In the genomic region with DNA sequence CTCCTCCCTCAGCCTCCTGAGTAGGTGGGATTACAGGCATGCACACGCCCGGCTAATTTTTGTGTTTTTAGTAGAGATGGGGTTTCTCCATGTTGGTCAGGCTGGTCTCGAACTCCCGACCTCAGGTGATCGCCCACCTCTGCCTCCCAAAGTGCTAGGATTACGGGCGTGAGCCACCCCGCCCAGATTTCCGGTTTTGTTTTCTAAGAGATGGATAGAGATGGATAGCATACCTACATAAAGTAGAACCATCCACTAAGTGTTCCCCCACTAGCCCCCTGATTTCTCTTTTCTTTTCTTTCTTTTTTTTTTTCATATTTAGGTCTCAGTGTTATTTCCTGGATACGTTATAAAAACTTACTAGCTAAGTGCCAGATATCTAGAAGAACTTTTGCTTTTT, we compare ENCODE assay signal across 8 cellular contexts. TPM values are rescaled to one million over a fixed set of nuclear protein-coding genes. Genes with fewer than 3 reads are reported as not detected.
A peak's percentile ranks its signal among the peaks of the same experiment; 100 is the strongest.
DNase-seq lines count a peak whose midpoint lies in the region; ATAC-seq, FAIRE-seq and TF ChIP-seq lines count a peak whose summit lies in the region.

No MANE protein-coding gene starts in this region.

- peak overlapping the region; percentile 97 for H3K4me2 ChIP-seq in K562 (ENCODE audit: insufficient read depth, low read length)

- no peak for TF ChIP-seq CTCF in right atrium auricular region (IDR thresholded peaks at IDR 0.05)
- no peak for TF ChIP-seq CTCF in K562 (IDR thresholded peaks at IDR 0.05 in 2 of 3, conservative IDR thresholded peaks at IDR 0.05 in 1 of 3; ENCODE audit: insufficient read depth in 2 of 3, low read depth in 1 of 3, low read length in 3 of 3)

- H3K36me3 ChIP-seq in right atrium auricular region, result no peaks in the 10 kb centered on the region
- H3K36me3 ChIP-seq in K562 (ENCODE audit: control insufficient read depth, insufficient read depth, low read length), result peaks cover 22% of the 10 kb centered on the region; the same call in 1 of the 3 replicates

- H4K20me1 ChIP-seq in K562 (replicated peaks; ENCODE audit: control insufficient read depth, insufficient read depth, low read length), result peaks cover 44% of the 10 kb centered on the region

- intact Hi-C loops in Right ventricle myocardium superior (cut with DNase I) (loop anchor here (2.0 kb wide), 1 partner anchor 37 kb away; no protein-coding TSS in a partner anchor), K562 (cut with micrococcal nuclease) (loop anchor here (5.0 to 10.0 kb wide), 2 partner anchors 166 to 211 kb away; no protein-coding TSS in a partner anchor)

- peak overlapping the region; percentile 53 to 84 for H3K9ac ChIP-seq in K562 (ENCODE audit: insufficient read depth in 1 of 2, low read depth in 2 of 2, low read length in 2 of 2)

- H3K9me3 ChIP-seq in right atrium auricular region (no peaks in the 10 kb centered on the region), K562 (replicated peaks; ENCODE audit: control insufficient read depth, insufficient read depth, low read depth, low read length) (no peaks in the 10 kb centered on the region), mononuclear cell (ENCODE audit: low read depth, low read length) (no peaks in the 10 kb centered on the region)

- H3K9me1 ChIP-seq in K562 (ENCODE audit: control insufficient read depth, insufficient read depth, low read length), result no peaks in the 10 kb centered on the region

- no peak for TF ChIP-seq EP300 in K562 (IDR thresholded peaks at IDR 0.05; ENCODE audit: low read length)

- FAIRE-seq in K562 (lab: Jason Lieb, UNC), result no peak

- POLR2A ChIA-PET in K562 (lab: Yijun Ruan, JAX), result interaction anchor here (0.6 to 5.3 kb wide), 8 partner anchors 10 to 446 kb away, joined by 3 to 48 read pairs (median 4); no protein-coding TSS in a partner anchor

- H3K79me2 ChIP-seq in K562 (ENCODE audit: control insufficient read depth, insufficient read depth, low read length), result peaks cover 76% of the 10 kb centered on the region

- BruUV-seq in K562 (replicated peaks; lab: Mats Ljungman, UMichigan), result no TSS peak

- TF ChIP-seq RAD21 in K562 (CRISPR knock-in tag; conservative IDR thresholded peaks at IDR 0.05 in 1 of 2, IDR thresholded peaks at IDR 0.05 in 1 of 2), result no peak

- CTCF ChIA-PET in K562 (lab: Yijun Ruan, JAX; ENCODE audit: low intra/inter-chr PET ratio), result no interaction called here

- H3K27me3 ChIP-seq in right atrium auricular region (no peaks in the 10 kb centered on the region), K562 (ENCODE audit: control insufficient read depth in 2 of 2, insufficient read depth in 2 of 2, low read length in 2 of 2) (no peaks in the 10 kb centered on the region), mononuclear cell (ENCODE audit: insufficient read depth, low read length) (no peaks in the 10 kb centered on the region)

- no peak for ATAC-seq in Right ventricle myocardium superior (ENCODE audit: poor library complexity)
- ATAC-seq in K562, result no peak
- ATAC-seq in GM21825 (IDR thresholded peaks at IDR 0.05; ENCODE audit: unreplicated experiment), result no peak
- no peak for ATAC-seq in HG03159 (IDR thresholded peaks at IDR 0.05; ENCODE audit: unreplicated experiment)

- DNase-seq in right atrium auricular region (ENCODE audit: low spot score) (no peak), Right ventricle myocardium superior (no peak), K562 (ENCODE audit: extremely low read depth in 1 of 4, low spot score in 3 of 4) (peak in 1 of 4 experiments; percentile 40), NCI-H526 (lab: John Stamatoyannopoulos, UW) (no peak), amniotic stem cell (lab: John Stamatoyannopoulos, UW) (no peak)

- H3K27ac ChIP-seq in right atrium auricular region (peak overlapping the region; percentile 98 to 99), K562 (ENCODE audit: extremely low read depth, low read depth, low read length) (peak overlapping the region; percentile 92; the same call in 1 of the 3 replicates)

- no peak overlapping the region for H2AFZ ChIP-seq in K562 (ENCODE audit: low read depth, low read length)

- H3K4me3 ChIP-seq in right atrium auricular region (peak overlapping the region; percentile 74 to 89), K562 (peak overlapping the region; percentile 93), mononuclear cell (ENCODE audit: low read length) (peak overlapping the region; percentile 92)

- in situ Hi-C loops in K562 (cut with MboI), result no loop called here

- no peak for TF ChIP-seq POLR2A in K562 (conservative IDR thresholded peaks at IDR 0.05)

- 4% methylated on average over 10 of the region's 10 CpGs for WGBS in K562 (ENCODE audit: insufficient coverage, low coverage, missing lambda C conversion rate)

- peaks cover 0 to 53% of the 10 kb centered on the region in 2 donors for H3K4me1 ChIP-seq in right atrium auricular region
- H3K4me1 ChIP-seq in K562 (replicated peaks in 1 of 2; ENCODE audit: control insufficient read depth in 2 of 2, insufficient read depth in 2 of 2, low read length in 2 of 2), result peaks cover 17 to 25% of the 10 kb centered on the region in 2 experiments
- peaks cover 58% of the 10 kb centered on the region for H3K4me1 ChIP-seq in mononuclear cell (ENCODE audit: insufficient read depth, low read length)

TF ChIP-seq in K562, 482 proteins besides CTCF, POLR2A, EP300 and RAD21 (continues in another document):
- no peak for TF ChIP-seq KHSRP (IDR thresholded peaks at IDR 0.05)
- TF ChIP-seq, protein P1, sequence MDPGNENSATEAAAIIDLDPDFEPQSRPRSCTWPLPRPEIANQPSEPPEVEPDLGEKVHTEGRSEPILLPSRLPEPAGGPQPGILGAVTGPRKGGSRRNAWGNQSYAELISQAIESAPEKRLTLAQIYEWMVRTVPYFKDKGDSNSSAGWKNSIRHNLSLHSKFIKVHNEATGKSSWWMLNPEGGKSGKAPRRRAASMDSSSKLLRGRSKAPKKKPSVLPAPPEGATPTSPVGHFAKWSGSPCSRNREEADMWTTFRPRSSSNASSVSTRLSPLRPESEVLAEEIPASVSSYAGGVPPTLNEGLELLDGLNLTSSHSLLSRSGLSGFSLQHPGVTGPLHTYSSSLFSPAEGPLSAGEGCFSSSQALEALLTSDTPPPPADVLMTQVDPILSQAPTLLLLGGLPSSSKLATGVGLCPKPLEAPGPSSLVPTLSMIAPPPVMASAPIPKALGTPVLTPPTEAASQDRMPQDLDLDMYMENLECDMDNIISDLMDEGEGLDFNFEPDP (CRISPR knock-in tag; IDR thresholded peaks at IDR 0.05), result no peak

RNA-seq across cellular contexts. Expression of a gene that starts 2.0 kb away (rescaled TPM):
- 10 to 100 TPM; 38.0 to 44.7 TPM for total RNA-seq in right atrium auricular region
- total RNA-seq in Right ventricle myocardium superior, result 47.1 TPM
- 209 and 630 TPM in 2 replicates for total RNA-seq in K562 (2011; cell fraction: chromatin; rRNA removed; ENCODE audit: low replicate concordance)
- total RNA-seq in K562 (2011; cell fraction: nucleolus; rRNA removed), result 107 and 151 TPM in 2 replicates
- total RNA-seq in K562 (2011; cell fraction: nucleoplasm; rRNA removed), result 261 and 301 TPM in 2 replicates
- 51.1 and 51.8 TPM in 2 replicates for total RNA-seq in K562 (2014; rRNA removed)
- 91.0 and 106 TPM in 2 replicates for total RNA-seq in K562 (2014; rRNA removed; fragmentation: Illumina TruSeq; extraction: Trizol)
- 68.1 and 75.0 TPM in 2 replicates for total RNA-seq in K562 (2015; rRNA removed; fragmentation: Illumina TruSeq; extraction: Trizol)
- 91.7 and 100 TPM in 2 replicates for total RNA-seq in K562 (2021)
- 164 and 229 TPM in 2 replicates for polyA plus RNA-seq in K562 (2011; rRNA removed)
- 131 and 284 TPM in 2 replicates for polyA plus RNA-seq in K562 (2011; cell fraction: cytosol; rRNA removed)
- polyA plus RNA-seq in K562 (2011; cell fraction: nucleus; rRNA removed), result 372 and 557 TPM in 2 replicates
- 64.3 and 80.1 TPM in 2 replicates for polyA plus RNA-seq in K562 (2012)
- polyA plus RNA-seq in K562 (2014; fragmentation: Illumina TruSeq; extraction: Trizol), result 81.1 and 94.7 TPM in 2 replicates
- polyA plus RNA-seq in K562 (2014; fragmentation: Nextera tagmentation; extraction: Ambion mirVana), result 10 to 100 TPM; 22.8 to 29.8 TPM
- polyA plus RNA-seq in K562 (2014; rRNA removed), result 118 and 163 TPM in 2 replicates
- polyA minus RNA-seq in K562 (2011; rRNA and poly(A)+ RNA removed), result 83.8 and 95.9 TPM in 2 replicates
- polyA minus RNA-seq in K562 (2011; cell fraction: cytosol; rRNA and poly(A)+ RNA removed), result 38.2 and 47.6 TPM in 2 replicates
- 92.9 and 111 TPM in 2 replicates for polyA minus RNA-seq in K562 (2011; cell fraction: nucleus; rRNA and poly(A)+ RNA removed)
- 102 TPM for total RNA-seq in mononuclear cell
